In genomic region chr17:40320771-40321501, GRCh38 we compare ENCODE assay signal across 8 cellular contexts.
A peak's percentile ranks its signal among the peaks of the same experiment; 100 is the strongest.
DNase-seq lines count a peak whose midpoint lies in the region; ATAC-seq and TF ChIP-seq lines count a peak whose summit lies in the region.

No MANE protein-coding gene starts in this region.

- no peaks in the 10 kb centered on the region for H3K36me3 ChIP-seq in adipocyte (ENCODE audit: control insufficient read depth, insufficient read depth, low read length, severe bottlenecking)
- no peaks in the 10 kb centered on the region for H3K36me3 ChIP-seq in tibial artery

- no peaks in the 10 kb centered on the region for H3K27me3 ChIP-seq in adipocyte (replicated peaks; ENCODE audit: control insufficient read depth, insufficient read depth, low read length)
- H3K27me3 ChIP-seq in tibial artery, result no peaks in the 10 kb centered on the region

- H3K4me3 Mint-ChIP-seq in memory B cell, result peak overlapping the region; percentile 86

- peak overlapping the region; percentile 100 for H3K27ac Mint-ChIP-seq in memory B cell

- no peak for TF ChIP-seq CTCF in tibial artery (IDR thresholded peaks at IDR 0.05)

- H3K27ac ChIP-seq in tibial artery, result peak overlapping the region; percentile 94 to 95

- H3K9ac ChIP-seq in adipocyte (ENCODE audit: low read length), result peak overlapping the region; percentile 91

- H3K36me3 Mint-ChIP-seq in memory B cell, result no peaks in the 10 kb centered on the region

- peaks cover 61% of the 10 kb centered on the region for H3K4me1 Mint-ChIP-seq in memory B cell

- peak; percentile 37 for DNase-seq in stimulated activated CD4-positive, alpha-beta T cell treated with anti-CD3 and anti-CD28 coated beads, Interleukin-15, amount 100 ng/mL, for 24 hours
- DNase-seq in stimulated activated CD4-positive, alpha-beta T cell treated with anti-CD3 and anti-CD28 coated beads, Interleukin-2, amount 100 ng/mL, for 24 hours, result no peak
- no peak for DNase-seq in adipocyte (ENCODE audit: low read depth)
- DNase-seq in memory B cell (ENCODE audit: low spot score in 2 of 2), result no peak
- peak; percentile 85 to 93 for DNase-seq in tibial artery
- no peak for DNase-seq in NCI-H146 treated with DMSO at 0.1 percent for 48 hours (lab: John Stamatoyannopoulos, UW; ENCODE audit: unreplicated experiment)
- DNase-seq in HPDE6-E6E7 (ENCODE audit: extremely low spot score), result no peak
- no peak for DNase-seq in germinal center (ENCODE audit: low spot score)

- ATAC-seq in memory B cell (ENCODE audit: low read depth), result no peak

- peak overlapping the region; percentile 94 for H3K4me3 ChIP-seq in adipocyte (ENCODE audit: low read length)
- peak overlapping the region; percentile 93 to 97 for H3K4me3 ChIP-seq in tibial artery

- H3K9me3 Mint-ChIP-seq in memory B cell, result no peaks in the 10 kb centered on the region

- H3K4me1 ChIP-seq in adipocyte (ENCODE audit: control insufficient read depth, insufficient read depth, low read length) (peaks cover 76% of the 10 kb centered on the region), tibial artery (peaks cover 30 to 92% (median 90%) of the 10 kb centered on the region in 4 donors)

- H3K9me3 ChIP-seq in adipocyte (ENCODE audit: control insufficient read depth, low read length) (no peaks in the 10 kb centered on the region), tibial artery (no peaks in the 10 kb centered on the region)

- no peaks in the 10 kb centered on the region for H3K27me3 Mint-ChIP-seq in memory B cell

- intact Hi-C loops in tibial artery (cut with DNase I; ENCODE audit: low total_unique reads), result no loop called here

Comparison
In these comparisons a context has a peak if more than half of its experiments do, and no peak if none do; other contexts are left out.
1. DNase-seq: peak in stimulated activated CD4-positive, alpha-beta T cell treated with anti-CD3 and anti-CD28 coated beads, Interleukin-15, amount 100 ng/mL, for 24 hours (single experiment) and tibial artery (2 of 2); none in stimulated activated CD4-positive, alpha-beta T cell treated with anti-CD3 and anti-CD28 coated beads, Interleukin-2, amount 100 ng/mL, for 24 hours (0 of 2), adipocyte (single experiment), memory B cell (0 of 2), NCI-H146 treated with DMSO at 0.1 percent for 48 hours (single experiment), HPDE6-E6E7 (single experiment) and germinal center (single experiment).